ENCODE assay signal across 8 cellular contexts in genomic region chr17:67531291-67531690, GRCh38.
DNase-seq lines count a peak whose midpoint lies in the region; ATAC-seq and TF ChIP-seq lines count a peak whose summit lies in the region.

No MANE protein-coding gene starts in this region.

- no peak for TF ChIP-seq CTCF in left ventricle myocardium inferior (IDR thresholded peaks at IDR 0.05; ENCODE audit: borderline replicate concordance)

- H3K4me1 ChIP-seq in left ventricle myocardium inferior, result peaks cover 51% of the 10 kb centered on the region

- H3K9me3 Mint-ChIP-seq in IgD-negative memory B cell, result no peaks in the 10 kb centered on the region

- peak overlapping the region in 3 of 4 donors; percentile 38 to 92 (median 76) for H3K4me3 Mint-ChIP-seq in IgD-negative memory B cell

- intact Hi-C loops in left ventricle myocardium inferior (cut with micrococcal nuclease), result no loop called here

- no peak overlapping the region for H3K27ac ChIP-seq in left ventricle myocardium inferior (replicated peaks)

- peaks cover 3% of the 10 kb centered on the region for H3K36me3 Mint-ChIP-seq in IgD-negative memory B cell

- H3K27me3 ChIP-seq in left ventricle myocardium inferior (ENCODE audit: low read depth), result no peaks in the 10 kb centered on the region

- no peaks in the 10 kb centered on the region for H3K27me3 Mint-ChIP-seq in IgD-negative memory B cell

- ATAC-seq in GM19467 (IDR thresholded peaks at IDR 0.05; ENCODE audit: unreplicated experiment), result peak; percentile 82

- no peak overlapping the region for H3K27ac Mint-ChIP-seq in IgD-negative memory B cell

- peak; percentile 51 for DNase-seq in DMS153 treated with DMSO at 0.1 percent for 48 hours (lab: John Stamatoyannopoulos, UW; ENCODE audit: unreplicated experiment)
- DNase-seq in left ventricle myocardium inferior, result peak; percentile 22
- no peak for DNase-seq in DMS114 treated with DMSO at 0.1 percent for 48 hours (lab: John Stamatoyannopoulos, UW; ENCODE audit: unreplicated experiment)
- DNase-seq in activated effector memory CD4-positive, alpha-beta T cell treated with anti-CD3 and anti-CD28 coated beads, Interleukin-2, amount 50 U/mL, for 16 hours, result no peak
- DNase-seq in activated gamma-delta T cell treated with Interleukin-2 at 50 U/mL for 16 hours, result no peak
- DNase-seq in stimulated activated CD4-positive, alpha-beta T cell treated with anti-CD3 and anti-CD28 coated beads, Interleukin-4, amount 100 ng/mL, for 1 hour, result no peak

- peaks cover 3 to 15% (median 12%) of the 10 kb centered on the region in 3 donors for H3K4me1 Mint-ChIP-seq in IgD-negative memory B cell

- peak overlapping the region; percentile 7 for H3K4me3 ChIP-seq in left ventricle myocardium inferior

- H3K36me3 ChIP-seq in left ventricle myocardium inferior, result no peaks in the 10 kb centered on the region

- H3K9me3 ChIP-seq in left ventricle myocardium inferior (replicated peaks), result no peaks in the 10 kb centered on the region

Comparison
In these comparisons a context has a peak if more than half of its experiments do, and no peak if none do; other contexts are left out.
1. DNase-seq: peak in DMS153 treated with DMSO at 0.1 percent for 48 hours (single experiment) and left ventricle myocardium inferior (single experiment); none in DMS114 treated with DMSO at 0.1 percent for 48 hours (single experiment), activated effector memory CD4-positive, alpha-beta T cell treated with anti-CD3 and anti-CD28 coated beads, Interleukin-2, amount 50 U/mL, for 16 hours (single experiment), activated gamma-delta T cell treated with Interleukin-2 at 50 U/mL for 16 hours (single experiment) and stimulated activated CD4-positive, alpha-beta T cell treated with anti-CD3 and anti-CD28 coated beads, Interleukin-4, amount 100 ng/mL, for 1 hour (single experiment).